In genomic region chr7:107390921-107391320, GRCh38 we compare ENCODE assay signal across 18 cellular contexts.
DNase-seq lines count a peak whose midpoint lies in the region; ATAC-seq and TF ChIP-seq lines count a peak whose summit lies in the region.
"Had no signal": no experiment of that assay in that cellular context is flagged by ENCODE, and none has a peak within 500 bp of the region (broad histone marks: within the 10 kb centered on the region; RNA-seq: fewer than 3 reads in every experiment).

No MANE protein-coding gene starts in this region.

- TF ChIP-seq CTCF in GM23338 (conservative IDR thresholded peaks at IDR 0.05; ENCODE audit: low read depth in 2 of 2) = no peak

- no peaks in the 10 kb centered on the region for H3K9me3 ChIP-seq in iPS-20b (ENCODE audit: insufficient read depth, low read depth, low read length)
- H3K9me3 ChIP-seq: A549, SK-N-SH had no signal

- no peaks in the 10 kb centered on the region for H3K79me2 ChIP-seq in GM23338 (replicated peaks; ENCODE audit: insufficient read depth)

- peak overlapping the region; percentile 61; the same call in 1 of the 2 replicates for H3K4me2 ChIP-seq in GM23338
- H3K4me2 ChIP-seq: A549, SK-N-SH had no signal

- H3K27me3 Mint-ChIP-seq in GM23338 (ENCODE audit: insufficient read depth, low read depth, poor library complexity) = peaks cover 6% of the 10 kb centered on the region
- H3K27me3 Mint-ChIP-seq in activated naive CD8-positive, alpha-beta T cell treated with anti-CD3 and anti-CD28 coated beads for 36 hours = no peaks in the 10 kb centered on the region
- H3K27me3 Mint-ChIP-seq: CD4-positive, alpha-beta T cell had no signal

- no peak overlapping the region for H3K4me3 ChIP-seq in GM23338
- H3K4me3 ChIP-seq in iPS-20b (ENCODE audit: low read length) = 0 out of 2 replicates have a peak overlapping the region, but pooled peaks have one; percentile 30
- H3K4me3 ChIP-seq: A549, GM12878 had no signal

- peaks cover 3% of the 10 kb centered on the region; the same call in 1 of the 3 replicates for H3K9me3 Mint-ChIP-seq in GM23338
- no peaks in the 10 kb centered on the region for H3K9me3 Mint-ChIP-seq in activated naive CD8-positive, alpha-beta T cell treated with anti-CD3 and anti-CD28 coated beads for 36 hours
- H3K9me3 Mint-ChIP-seq: CD4-positive, alpha-beta T cell had no signal

- no peak overlapping the region for H3K27ac Mint-ChIP-seq in GM23338
- H3K27ac Mint-ChIP-seq in activated naive CD8-positive, alpha-beta T cell treated with anti-CD3 and anti-CD28 coated beads for 36 hours = no peak overlapping the region
- H3K27ac Mint-ChIP-seq: CD4-positive, alpha-beta T cell had no signal

- H3K36me3 ChIP-seq in GM23338 (ENCODE audit: insufficient read depth) (no peaks in the 10 kb centered on the region), iPS-20b (ENCODE audit: insufficient read depth, low read depth, low read length) (no peaks in the 10 kb centered on the region)

- H3K27ac ChIP-seq in GM23338 (ENCODE audit: low read depth) (no peak overlapping the region), iPS-20b (ENCODE audit: low read length) (no peak overlapping the region)
- H3K27ac ChIP-seq: A549 had no signal

- H3K4me3 Mint-ChIP-seq in GM23338 = no peak overlapping the region
- no peak overlapping the region for H3K4me3 Mint-ChIP-seq in activated naive CD8-positive, alpha-beta T cell treated with anti-CD3 and anti-CD28 coated beads for 36 hours
- H3K4me3 Mint-ChIP-seq: CD4-positive, alpha-beta T cell had no signal

- DNase-seq in GM23338 (ENCODE audit: low spot score) (peak; percentile 26), NCI-H82 treated with DMSO at 0.1 percent for 48 hours (lab: John Stamatoyannopoulos, UW; ENCODE audit: unreplicated experiment) (peak; percentile 8), retina (peak; percentile 22), SHP77 (lab: John Stamatoyannopoulos, UW) (no peak), NCI-H526 (lab: John Stamatoyannopoulos, UW) (no peak)
- no peak for DNase-seq in activated naive CD8-positive, alpha-beta T cell treated with anti-CD3 and anti-CD28 coated beads for 36 hours
- DNase-seq: CD4-positive, alpha-beta T cell; DMS153; KBM-7; NCI-H187 treated with DMSO at 0.1 percent for 48 hours; NCI-H226; NCI-H526 treated with DMSO at 0.1 percent for 48 hours; SHP77 treated with DMSO at 0.1 percent for 48 hours; SK-N-SH had no signal

- no peak overlapping the region for H2AFZ ChIP-seq in GM23338

- H3F3A ChIP-seq in GM23338 (replicated peaks; ENCODE audit: low read depth) = no peaks in the 10 kb centered on the region

- H3K9me2 ChIP-seq in GM23338 (ENCODE audit: insufficient read depth) = no peaks in the 10 kb centered on the region
- H3K9me2 ChIP-seq: SK-N-SH had no signal

- no peaks in the 10 kb centered on the region for H3K36me3 Mint-ChIP-seq in GM23338 (ENCODE audit: low read depth)
- peaks cover 12% of the 10 kb centered on the region for H3K36me3 Mint-ChIP-seq in activated naive CD8-positive, alpha-beta T cell treated with anti-CD3 and anti-CD28 coated beads for 36 hours

- H3K4me1 ChIP-seq in GM23338 (ENCODE audit: insufficient read depth) = peaks cover 26% of the 10 kb centered on the region
- H3K4me1 ChIP-seq in iPS-20b (ENCODE audit: insufficient read depth, low read length) = peaks cover 15% of the 10 kb centered on the region; the same call in 1 of the 2 replicates

- H3K4me1 Mint-ChIP-seq in GM23338 = peaks cover 42% of the 10 kb centered on the region
- H3K4me1 Mint-ChIP-seq in activated naive CD8-positive, alpha-beta T cell treated with anti-CD3 and anti-CD28 coated beads for 36 hours = no peaks in the 10 kb centered on the region

- H3K27me3 ChIP-seq in GM23338 (ENCODE audit: insufficient read depth) (no peaks in the 10 kb centered on the region), iPS-20b (ENCODE audit: insufficient read depth, low read length) (no peaks in the 10 kb centered on the region)

- no peak overlapping the region for H3K9ac ChIP-seq in iPS-20b (ENCODE audit: low read depth, low read length)
- H3K9ac ChIP-seq: SK-N-SH had no signal

- H4K20me1 ChIP-seq in GM23338 (replicated peaks; ENCODE audit: insufficient read depth) = no peaks in the 10 kb centered on the region; the same call in 1 of the 2 replicates

- peak; percentile 19; the same call in 1 of the 3 replicates for ATAC-seq in GM23338
- ATAC-seq: A549, GM12878, HCT116 had no signal

TF ChIP-seq in GM23338, 12 proteins besides CTCF, POLR2A, EP300 and RAD21 (continues in another document):
- TF ChIP-seq POLR2AphosphoS5 (IDR thresholded peaks at IDR 0.05; ENCODE audit: low read depth) = no peak
- TF ChIP-seq ZNF331 (CRISPR knock-in tag; IDR thresholded peaks at IDR 0.05; ENCODE audit: low read depth) = no peak
- no peak for TF ChIP-seq ETS1 (IDR thresholded peaks at IDR 0.05)
- no peak for TF ChIP-seq EZH2 (IDR thresholded peaks at IDR 0.05; ENCODE audit: low read depth, unreplicated experiment)
- no peak for TF ChIP-seq ZNF462 (CRISPR knock-in tag; IDR thresholded peaks at IDR 0.05)
- TF ChIP-seq NANOG (IDR thresholded peaks at IDR 0.05; ENCODE audit: borderline replicate concordance) = no peak
- no peak for TF ChIP-seq EZH2phosphoT487 (IDR thresholded peaks at IDR 0.05; ENCODE audit: unreplicated experiment)
- no peak for TF ChIP-seq JUNB (IDR thresholded peaks at IDR 0.05; ENCODE audit: unreplicated experiment)

Comparison
In these comparisons a context has a peak if more than half of its experiments do, and no peak if none do; other contexts are left out.
1. DNase-seq: peak in GM23338 (single experiment), NCI-H82 treated with DMSO at 0.1 percent for 48 hours (single experiment) and retina (single experiment); none in activated naive CD8-positive, alpha-beta T cell treated with anti-CD3 and anti-CD28 coated beads for 36 hours (single experiment), SHP77 (0 of 2) and NCI-H526 (0 of 2).